In the genomic region with DNA sequence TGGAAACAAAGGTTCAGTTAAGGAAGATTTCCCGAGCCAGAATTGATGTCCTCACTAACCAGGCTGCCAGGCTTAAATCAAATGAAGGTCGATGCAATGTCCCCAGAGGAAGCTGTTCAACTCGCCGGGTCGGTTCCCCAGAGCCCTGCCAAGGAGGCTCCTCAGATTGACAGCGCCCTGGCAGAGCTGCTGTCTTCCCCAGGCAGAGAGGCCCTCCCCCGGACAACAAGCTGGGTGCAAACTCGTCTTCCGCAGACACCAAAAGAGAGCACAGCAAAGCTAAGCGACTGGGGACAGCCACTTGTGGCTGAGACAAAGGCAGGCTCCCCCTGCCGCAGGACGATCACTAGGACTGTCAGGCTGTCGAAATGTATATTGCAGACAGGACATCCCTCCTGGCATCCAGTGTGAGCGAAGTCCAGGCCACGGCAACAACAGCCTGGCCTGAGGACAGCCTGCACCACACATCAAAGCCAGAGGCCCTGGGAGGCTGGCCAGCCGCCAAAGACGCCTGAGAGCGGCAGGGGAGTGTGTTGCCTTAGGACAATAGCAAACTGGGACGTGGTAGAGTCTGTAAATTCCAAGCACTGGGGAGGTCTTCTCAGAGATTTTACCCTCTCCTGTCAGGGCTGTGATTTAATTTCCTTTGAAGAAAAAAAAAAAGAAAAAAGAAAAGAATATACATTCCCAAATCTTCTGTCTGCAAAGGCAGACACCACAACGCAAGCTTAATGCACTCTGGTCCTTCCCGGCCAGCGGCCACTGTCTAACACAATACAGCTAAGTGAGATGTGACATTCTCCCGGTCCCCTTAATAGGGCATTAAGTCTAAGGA, we compare ENCODE assay signal across 8 cellular contexts.
DNase-seq lines count a peak whose midpoint lies in the region; ATAC-seq and TF ChIP-seq lines count a peak whose summit lies in the region.

No MANE protein-coding gene starts in this region.

- no peaks in the 10 kb centered on the region for H4K20me1 ChIP-seq in KMS-11 (ENCODE audit: insufficient read depth)

- H3K27ac ChIP-seq in KMS-11 (peak overlapping the region; percentile 72), skeletal muscle tissue (ENCODE audit: low read depth, low read length) (peak overlapping the region; percentile 89)

- H3K4me3 ChIP-seq in KMS-11 (IDR thresholded peaks at IDR 0.05; ENCODE audit: insufficient read depth, low read depth, low read length) (no peak overlapping the region), kidney epithelial cell (ENCODE audit: low read depth, low read length) (peak overlapping the region; percentile 11), skeletal muscle tissue (ENCODE audit: low read length in 3 of 3) (peak overlapping the region; percentile 53 to 72 (median 54))

- TF ChIP-seq CTCF in KMS-11 (conservative IDR thresholded peaks at IDR 0.05; ENCODE audit: low read depth, low read length) (no peak), kidney epithelial cell (IDR thresholded peaks at IDR 0.05; ENCODE audit: insufficient read depth, low read length, poor library complexity, severe bottlenecking) (no peak)

- H3K9me3 ChIP-seq in skeletal muscle tissue (ENCODE audit: control insufficient read depth in 3 of 3, low read length in 3 of 3): no peaks in the 10 kb centered on the region

- peak overlapping the region; percentile 24; the same call in 1 of the 2 replicates for H2AFZ ChIP-seq in KMS-11 (ENCODE audit: low read depth)

- H3K4me1 ChIP-seq in KMS-11 (ENCODE audit: low read depth, poor library complexity, severe bottlenecking) (peaks cover 94% of the 10 kb centered on the region), skeletal muscle tissue (ENCODE audit: control insufficient read depth in 3 of 3, insufficient read depth in 3 of 3, low read length in 3 of 3) (peaks cover 43 to 72% (median 61%) of the 10 kb centered on the region in 3 donors)

- H3K4me2 ChIP-seq in KMS-11: peak overlapping the region; percentile 63; the same call in 1 of the 2 replicates

- peak overlapping the region; percentile 81 for H3K27ac Mint-ChIP-seq in T-helper 2 cell treated with Interferon-gamma antibody and Interleukin-4, amounts not matched to agents 5 μg/mL and 100 μg/mL, for 36 hours

- H3K36me3 Mint-ChIP-seq in T-helper 2 cell treated with Interferon-gamma antibody and Interleukin-4, amounts not matched to agents 5 μg/mL and 100 μg/mL, for 36 hours (ENCODE audit: low read depth): peaks cover 7% of the 10 kb centered on the region

- peak overlapping the region; percentile 82 for H3K4me3 Mint-ChIP-seq in T-helper 2 cell treated with Interferon-gamma antibody and Interleukin-4, amounts not matched to agents 5 μg/mL and 100 μg/mL, for 36 hours

- no peaks in the 10 kb centered on the region for H3K9me3 Mint-ChIP-seq in T-helper 2 cell treated with Interferon-gamma antibody and Interleukin-4, amounts not matched to agents 5 μg/mL and 100 μg/mL, for 36 hours

- H3K36me3 ChIP-seq in KMS-11 (ENCODE audit: insufficient read depth): no peaks in the 10 kb centered on the region
- H3K36me3 ChIP-seq in kidney epithelial cell (ENCODE audit: control insufficient read depth, insufficient read depth, low read length): no peaks in the 10 kb centered on the region
- no peaks in the 10 kb centered on the region for H3K36me3 ChIP-seq in skeletal muscle tissue (ENCODE audit: control insufficient read depth in 3 of 3, insufficient read depth in 3 of 3, low read length in 3 of 3)

- peak overlapping the region; percentile 46; the same call in 1 of the 2 replicates for H3K9ac ChIP-seq in KMS-11
- peak overlapping the region; percentile 63 to 83 (median 80) for H3K9ac ChIP-seq in skeletal muscle tissue (ENCODE audit: low read depth in 1 of 3, low read length in 3 of 3)

- in situ Hi-C loops in Caki2 (cut with HindIII; ENCODE audit: low pct_unique_long_range_greater_than_20kb, low sequenced_read_pairs): no loop called here

- H3K27me3 ChIP-seq in KMS-11 (ENCODE audit: insufficient read depth, low read depth) (no peaks in the 10 kb centered on the region), kidney epithelial cell (ENCODE audit: control insufficient read depth, insufficient read depth, low read length) (no peaks in the 10 kb centered on the region), skeletal muscle tissue (ENCODE audit: control insufficient read depth in 3 of 3, insufficient read depth in 3 of 3, low read length in 3 of 3) (no peaks in the 10 kb centered on the region)

- peak; percentile 93 for DNase-seq in Caki2 (ENCODE audit: low read depth)
- no peak for DNase-seq in T-helper 2 cell treated with Interferon-gamma antibody and Interleukin-4, amounts not matched to agents 5 μg/mL and 100 μg/mL, for 36 hours (ENCODE audit: low spot score)
- peak; percentile 74 for DNase-seq in cerebellum (ENCODE audit: low spot score)
- DNase-seq in kidney epithelial cell (ENCODE audit: low read depth): peak; percentile 76

- H3K79me2 ChIP-seq in KMS-11 (ENCODE audit: insufficient read depth, low read depth): peaks cover 11% of the 10 kb centered on the region; the same call in 1 of the 2 replicates

- peaks cover 82% of the 10 kb centered on the region for H3K4me1 Mint-ChIP-seq in T-helper 2 cell treated with Interferon-gamma antibody and Interleukin-4, amounts not matched to agents 5 μg/mL and 100 μg/mL, for 36 hours (ENCODE audit: low read depth)

- ATAC-seq in GM21390 (IDR thresholded peaks at IDR 0.05; ENCODE audit: unreplicated experiment) (no peak), HG02852 (IDR thresholded peaks at IDR 0.05; ENCODE audit: unreplicated experiment) (no peak)

- H3K27me3 Mint-ChIP-seq in T-helper 2 cell treated with Interferon-gamma antibody and Interleukin-4, amounts not matched to agents 5 μg/mL and 100 μg/mL, for 36 hours (ENCODE audit: low read depth): peaks cover 4% of the 10 kb centered on the region
